Comparison of ENCODE assay signal across 7 cellular contexts in the genomic region with DNA sequence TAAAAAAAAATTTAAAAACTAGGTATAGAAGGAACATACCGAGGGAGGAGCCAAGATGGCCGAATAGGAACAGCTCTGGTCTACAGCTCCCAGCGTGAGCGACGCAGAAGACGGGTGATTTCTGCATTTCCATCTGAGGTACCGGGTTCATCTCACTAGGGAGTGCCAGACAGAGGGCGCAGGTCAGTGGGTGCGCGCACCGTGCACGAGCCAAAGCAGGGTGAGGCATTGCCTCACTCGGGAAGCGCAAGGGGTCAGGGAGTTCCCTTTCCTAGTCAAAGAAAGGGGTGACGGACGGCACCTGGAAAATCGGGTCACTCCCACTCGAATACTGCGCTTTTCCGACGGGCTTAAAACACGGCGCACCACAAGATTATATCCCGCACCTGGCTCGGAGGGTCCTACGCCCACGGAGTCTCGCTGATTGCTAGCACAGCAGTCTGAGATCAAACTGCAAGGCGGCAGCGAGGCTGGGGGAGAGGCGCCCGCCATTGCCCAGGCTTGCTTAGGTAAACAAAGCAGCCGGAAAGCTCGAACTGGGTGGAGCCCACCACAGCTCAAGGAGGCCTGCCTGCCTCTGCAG. TPM values are rescaled to one million over a fixed set of nuclear protein-coding genes. Genes with fewer than 3 reads are reported as not detected.
DNase-seq lines count a peak whose midpoint lies in the region; ATAC-seq, FAIRE-seq and TF ChIP-seq lines count a peak whose summit lies in the region.
"Not testable (repeated sequence)": the region's sequence is repeated elsewhere in the genome, so short reads cannot be mapped to it uniquely, and the experiment has no call there.

No MANE protein-coding gene starts in this region.

- not testable (repeated sequence) for H3K79me2 ChIP-seq in astrocyte (ENCODE audit: insufficient read depth, low read length)

- H4K20me1 ChIP-seq in astrocyte (ENCODE audit: insufficient read depth, low read length) = not testable (repeated sequence)

- H2AFZ ChIP-seq in astrocyte (ENCODE audit: low read depth, low read length) = not testable (repeated sequence)

- H3K36me3 ChIP-seq in HEK293 (ENCODE audit: control insufficient read depth in 2 of 2, insufficient read depth in 1 of 2, low read length in 2 of 2); NT2/D1 (ENCODE audit: insufficient read depth, insufficient read length, low read length); astrocyte (ENCODE audit: insufficient read depth, low read length); esophagus muscularis mucosa; mesodermal cell (ENCODE audit: control insufficient read depth, insufficient read depth, low read length): not testable (repeated sequence)

- FAIRE-seq in astrocyte (lab: Jason Lieb, UNC) = not testable (repeated sequence)

- H3K4me1 Mint-ChIP-seq in activated CD8-positive, alpha-beta T cell treated with anti-CD3 and anti-CD28 coated beads, Interleukin-2, amount 10 ng/mL, durations not matched to agents 7 days and 5 days (ENCODE audit: low read depth); astrocyte (ENCODE audit: low read depth, unreplicated experiment): not testable (repeated sequence)

- 89% methylated on average over 24 of the region's 34 CpGs for WGBS in esophagus muscularis mucosa
- WGBS in mesodermal cell (ENCODE audit: insufficient coverage in 2 of 2), 2 experiments = 16 to 20% methylated on average over 1 to 5 of the region's 34 CpGs

- not testable (repeated sequence) for H3K4me2 ChIP-seq in astrocyte (ENCODE audit: low read length)

- not testable (repeated sequence) for ATAC-seq in activated CD8-positive, alpha-beta T cell treated with anti-CD3 and anti-CD28 coated beads, Interleukin-2, amount 10 ng/mL, durations not matched to agents 7 days and 5 days

- POLR2A ChIA-PET in HEK293 (lab: Yijun Ruan, JAX); activated CD8-positive, alpha-beta T cell treated with anti-CD3 and anti-CD28 coated beads, Interleukin-2, amount 10 ng/mL, durations not matched to agents 7 days and 5 days (lab: Charles Lee): not testable (repeated sequence)

- H3K4me3 ChIP-seq in HEK293 (ENCODE audit: low read depth, low read length) = not testable (repeated sequence)
- peak overlapping the region; percentile 44 for H3K4me3 ChIP-seq in NT2/D1 (ENCODE audit: insufficient read length, low read depth)
- H3K4me3 ChIP-seq in astrocyte (ENCODE audit: insufficient read depth, low read depth, low read length) = peak overlapping the region; percentile 37
- H3K4me3 ChIP-seq in esophagus muscularis mucosa = peak overlapping the region; percentile 24 to 47 (median 33)
- H3K4me3 ChIP-seq in mesodermal cell (ENCODE audit: extremely low read depth, insufficient read depth, low read length, poor library complexity, severe bottlenecking) = peak overlapping the region; percentile 55
- peak overlapping the region in 5 of 7 experiments; percentile 8 to 27 (median 16) for H3K4me3 ChIP-seq in skin epidermis

- not testable (repeated sequence) for DNase-seq in NT2/D1 (ENCODE audit: low read depth, low spot score); activated CD8-positive, alpha-beta T cell treated with anti-CD3 and anti-CD28 coated beads, Interleukin-2, amount 10 ng/mL, durations not matched to agents 7 days and 5 days; astrocyte (ENCODE audit: low read depth); esophagus muscularis mucosa (ENCODE audit: extremely low spot score)

- not testable (repeated sequence) for TF ChIP-seq CTCF in HEK293 (tag by site-specific recombination; IDR thresholded peaks at IDR 0.05); astrocyte (IDR thresholded peaks at IDR 0.05; ENCODE audit: insufficient read depth, low read depth, low read length); esophagus muscularis mucosa (IDR thresholded peaks at IDR 0.05)

- H3K9me3 Mint-ChIP-seq in activated CD8-positive, alpha-beta T cell treated with anti-CD3 and anti-CD28 coated beads, Interleukin-2, amount 10 ng/mL, durations not matched to agents 7 days and 5 days (ENCODE audit: insufficient read depth); astrocyte (ENCODE audit: unreplicated experiment): not testable (repeated sequence)

- not testable (repeated sequence) for H3K36me3 Mint-ChIP-seq in activated CD8-positive, alpha-beta T cell treated with anti-CD3 and anti-CD28 coated beads, Interleukin-2, amount 10 ng/mL, durations not matched to agents 7 days and 5 days (ENCODE audit: low read depth); astrocyte (ENCODE audit: low read depth, unreplicated experiment)

- not testable (repeated sequence) for H3K27ac ChIP-seq in HEK293 (ENCODE audit: extremely low read depth, low read depth, low read length); astrocyte (ENCODE audit: low read depth, low read length); esophagus muscularis mucosa (replicated peaks in 1 of 4)
- H3K27ac ChIP-seq in mesodermal cell (ENCODE audit: low read depth, low read length, severe bottlenecking) (peak overlapping the region; percentile 79), skin epidermis (peak overlapping the region in 2 of 21 experiments; percentile 2 to 17)

- peak overlapping the region; percentile 52 for H3K27ac Mint-ChIP-seq in activated CD8-positive, alpha-beta T cell treated with anti-CD3 and anti-CD28 coated beads, Interleukin-2, amount 10 ng/mL, durations not matched to agents 7 days and 5 days
- H3K27ac Mint-ChIP-seq in astrocyte (ENCODE audit: unreplicated experiment) = peak overlapping the region; percentile 41

- H3K9ac ChIP-seq in NT2/D1 (ENCODE audit: insufficient read length, low read depth) = peak overlapping the region; percentile 26
- peak overlapping the region; percentile 35 for H3K9ac ChIP-seq in astrocyte (ENCODE audit: low read length)

- H3K27me3 ChIP-seq in NT2/D1 (ENCODE audit: insufficient read depth, insufficient read length); astrocyte (ENCODE audit: insufficient read depth, low read length); esophagus muscularis mucosa: not testable (repeated sequence)

- not testable (repeated sequence) for TF ChIP-seq POLR2A in esophagus muscularis mucosa (IDR thresholded peaks at IDR 0.05; ENCODE audit: low read depth)

- intact Hi-C loops in esophagus muscularis mucosa (cut with DNase I) = not testable (repeated sequence)

- H3K27me3 Mint-ChIP-seq in activated CD8-positive, alpha-beta T cell treated with anti-CD3 and anti-CD28 coated beads, Interleukin-2, amount 10 ng/mL, durations not matched to agents 7 days and 5 days (ENCODE audit: low read depth); astrocyte (ENCODE audit: low read depth, unreplicated experiment): not testable (repeated sequence)

- not testable (repeated sequence) for H3K4me1 ChIP-seq in HEK293 (ENCODE audit: control insufficient read depth, insufficient read depth, low read length); NT2/D1 (ENCODE audit: insufficient read depth, insufficient read length); astrocyte (ENCODE audit: insufficient read depth, low read length); esophagus muscularis mucosa; mesodermal cell (ENCODE audit: control insufficient read depth, insufficient read depth, low read length, poor library complexity, severe bottlenecking)

- CTCF ChIA-PET in HEK293 (lab: Yijun Ruan, JAX); activated CD8-positive, alpha-beta T cell treated with anti-CD3 and anti-CD28 coated beads, Interleukin-2, amount 10 ng/mL, durations not matched to agents 7 days and 5 days (lab: Charles Lee): not testable (repeated sequence)

- not testable (repeated sequence) for H3K9me3 ChIP-seq in HEK293 (ENCODE audit: control insufficient read depth, insufficient read depth, low read depth, low read length); NT2/D1 (ENCODE audit: insufficient read depth, low read length); astrocyte (ENCODE audit: insufficient read depth, low read depth, low read length); esophagus muscularis mucosa; mesodermal cell (ENCODE audit: control insufficient read depth, low read length)

- not testable (repeated sequence) for TF ChIP-seq EP300 in esophagus muscularis mucosa (IDR thresholded peaks at IDR 0.05)

- H3K4me3 Mint-ChIP-seq in activated CD8-positive, alpha-beta T cell treated with anti-CD3 and anti-CD28 coated beads, Interleukin-2, amount 10 ng/mL, durations not matched to agents 7 days and 5 days = peak overlapping the region; percentile 60
- H3K4me3 Mint-ChIP-seq in astrocyte (ENCODE audit: unreplicated experiment) = peak overlapping the region; percentile 87

TF ChIP-seq in HEK293, 187 proteins besides CTCF, POLR2A, EP300 and RAD21:
- peak; percentile 61 for TF ChIP-seq ZBTB8A (tag by site-specific recombination; IDR thresholded peaks at IDR 0.05)
- TF ChIP-seq ZNF341 (tag by site-specific recombination; IDR thresholded peaks at IDR 0.05; ENCODE audit: low read depth) = peak; percentile 90

RNA-seq across cellular contexts. Expression of a gene that starts 19.6 kb away (rescaled TPM):
- total RNA-seq in activated CD8-positive, alpha-beta T cell treated with anti-CD3 and anti-CD28 coated beads, Interleukin-2, amount 10 ng/mL, durations not matched to agents 7 days and 5 days = 1 to 10 TPM; 2.3 TPM
- total RNA-seq in astrocyte (23.9 and 25.2 TPM in 2 replicates), esophagus muscularis mucosa (10 to 100 TPM; 17.7 to 20.7 (median 19.8) TPM)
- 50.7 TPM for polyA plus RNA-seq in mesodermal cell (2013, experiment 1 of 2)
- polyA plus RNA-seq in mesodermal cell (2013, experiment 2 of 2) = 48.2 TPM
